Comparison of ENCODE assay signal across 8 cellular contexts in genomic region chr2:246489-247145, GRCh38. TPM values are rescaled to one million over a fixed set of nuclear protein-coding genes. Genes with fewer than 3 reads are reported as not detected.
DNase-seq lines count a peak whose midpoint lies in the region; ATAC-seq and TF ChIP-seq lines count a peak whose summit lies in the region.

No MANE protein-coding gene starts in this region.

- no peaks in the 10 kb centered on the region for H3K9me3 Mint-ChIP-seq in endothelial cell (ENCODE audit: unreplicated experiment)

- POLR2A ChIA-PET in A673 (lab: Charles Lee; ENCODE audit: low non-redundant PET) = no interaction called here
- POLR2A ChIA-PET in Panc1 (lab: Charles Lee) = no interaction called here

- H3K27ac Mint-ChIP-seq in endothelial cell (ENCODE audit: unreplicated experiment) = no peak overlapping the region

- no peak overlapping the region for H3K27ac ChIP-seq in A673 (ENCODE audit: low read depth, low read length, poor library complexity, severe bottlenecking)
- no peak overlapping the region for H3K27ac ChIP-seq in Panc1 (ENCODE audit: low read length)
- H3K27ac ChIP-seq in neural cell (ENCODE audit: low read length) = no peak overlapping the region

- H3K4me1 ChIP-seq in A673 (ENCODE audit: insufficient read depth, low read length, poor library complexity, severe bottlenecking) = no peaks in the 10 kb centered on the region
- H3K4me1 ChIP-seq in Panc1 (ENCODE audit: control insufficient read depth, insufficient read depth, low read length) = no peaks in the 10 kb centered on the region

- H3K4me2 ChIP-seq in neural cell (ENCODE audit: low read length) = no peak overlapping the region

- H3F3A ChIP-seq in neural cell (ENCODE audit: insufficient read depth, low read length, poor library complexity, severe bottlenecking) = no peaks in the 10 kb centered on the region

- TF ChIP-seq CTCF in A673 (conservative IDR thresholded peaks at IDR 0.05; ENCODE audit: low read depth, low read length) = peak; percentile 71
- TF ChIP-seq CTCF in Panc1 (IDR thresholded peaks at IDR 0.05) = peak; percentile 74
- peak; percentile 82 for TF ChIP-seq CTCF in endothelial cell (IDR thresholded peaks at IDR 0.05; ENCODE audit: unreplicated experiment)
- TF ChIP-seq CTCF in neural cell (IDR thresholded peaks at IDR 0.05; ENCODE audit: poor library complexity, severe bottlenecking) = peak; percentile 35

- H3K9me3 ChIP-seq in A673 (ENCODE audit: low read depth, low read length, poor library complexity, severe bottlenecking) (no peaks in the 10 kb centered on the region), Panc1 (ENCODE audit: control insufficient read depth, insufficient read depth, low read depth, low read length) (0 out of 2 replicates have a peak, but pooled peaks cover 6% of the 10 kb centered on the region), neural cell (ENCODE audit: low read length) (peaks cover 7% of the 10 kb centered on the region)

- TF ChIP-seq RAD21 in neural cell (conservative IDR thresholded peaks at IDR 0.05) = peak; percentile 22

- peaks cover 11% of the 10 kb centered on the region for H3K36me3 Mint-ChIP-seq in endothelial cell (ENCODE audit: low read depth, unreplicated experiment)

- no peak overlapping the region for H3K9ac ChIP-seq in neural cell (ENCODE audit: low read length)

- no peak overlapping the region for H2AFZ ChIP-seq in neural cell (ENCODE audit: low read depth, low read length)

- H3K36me3 ChIP-seq in A673 (ENCODE audit: insufficient read depth, low read length, poor library complexity, severe bottlenecking) = no peaks in the 10 kb centered on the region
- no peaks in the 10 kb centered on the region for H3K36me3 ChIP-seq in Panc1 (ENCODE audit: control insufficient read depth, insufficient read depth, low read length)
- H3K36me3 ChIP-seq in neural cell (ENCODE audit: insufficient read depth, low read length) = peaks cover 19% of the 10 kb centered on the region

- intact Hi-C loops in A673 (cut with micrococcal nuclease; ENCODE audit: unreplicated experiment) = loop anchor here (1.0 to 5.0 kb wide), 2 partner anchors 46 to 391 kb away; no protein-coding TSS in a partner anchor
- intact Hi-C loops in Panc1 (cut with micrococcal nuclease; ENCODE audit: unreplicated experiment) = loop anchor here (5.0 kb wide), 1 partner anchor 46 kb away; no protein-coding TSS in a partner anchor

- H3K27me3 ChIP-seq in A673 (replicated peaks; ENCODE audit: insufficient read depth, low read depth, low read length, poor library complexity) (no peaks in the 10 kb centered on the region), Panc1 (ENCODE audit: control insufficient read depth, insufficient read depth, low read length) (no peaks in the 10 kb centered on the region), neural cell (ENCODE audit: insufficient read depth, low read depth, low read length) (no peaks in the 10 kb centered on the region)

- TF ChIP-seq EP300 in neural cell (conservative IDR thresholded peaks at IDR 0.05; ENCODE audit: poor library complexity, severe bottlenecking) = no peak

- ATAC-seq in Panc1 = peak; percentile 74; the same call in 1 of the 2 replicates
- ATAC-seq in GM19023 (IDR thresholded peaks at IDR 0.05; ENCODE audit: unreplicated experiment) = no peak

- no peaks in the 10 kb centered on the region for H3K4me1 Mint-ChIP-seq in endothelial cell (ENCODE audit: unreplicated experiment)

- peak; percentile 77 for DNase-seq in A673 (ENCODE audit: low spot score)
- peak; percentile 42 for DNase-seq in ELF-1 (ENCODE audit: low read depth, low spot score)
- DNase-seq in HS-27A (ENCODE audit: low read depth) = peak; percentile 31
- DNase-seq in Panc1 (ENCODE audit: low read depth, low spot score) = peak; percentile 7
- peak; percentile 54 for DNase-seq in endothelial cell (ENCODE audit: low spot score)
- no peak for DNase-seq in mesenteric fat pad (ENCODE audit: low spot score)

- in situ Hi-C loops in Panc1 (cut with HindIII; ENCODE audit: low pct_unique_long_range_greater_than_20kb, low sequenced_read_pairs) = no loop called here

- H3K4me3 Mint-ChIP-seq in endothelial cell (ENCODE audit: unreplicated experiment) = no peak overlapping the region

- no TSS peak for BruUV-seq in A673 (replicated peaks; lab: Mats Ljungman, UMichigan)
- no TSS peak for BruUV-seq in Panc1 (replicated peaks; lab: Mats Ljungman, UMichigan)

- H3K27me3 Mint-ChIP-seq in endothelial cell (ENCODE audit: unreplicated experiment) = no peaks in the 10 kb centered on the region

- H4K20me1 ChIP-seq in neural cell (ENCODE audit: insufficient read depth) = no peaks in the 10 kb centered on the region

- H3K79me2 ChIP-seq in neural cell (replicated peaks; ENCODE audit: insufficient read depth, low read length) = no peaks in the 10 kb centered on the region

- CTCF ChIA-PET in A673 (lab: Charles Lee) (no interaction called here), Panc1 (lab: Charles Lee) (no interaction called here)

- H3K9me2 ChIP-seq in neural cell (ENCODE audit: insufficient read depth, low read length) = no peaks in the 10 kb centered on the region

- H3K4me3 ChIP-seq in A673 (ENCODE audit: low read depth, low read length, poor library complexity, severe bottlenecking) (no peak overlapping the region), Panc1 (ENCODE audit: low read depth in 2 of 2, low read length in 2 of 2) (no peak overlapping the region), neural cell (ENCODE audit: low read length) (no peak overlapping the region)

TF ChIP-seq in neural cell, 6 proteins besides CTCF, POLR2A, EP300 and RAD21:
- TF ChIP-seq SMC3 (conservative IDR thresholded peaks at IDR 0.05; ENCODE audit: poor library complexity) (peak; percentile 41), POLR2AphosphoS5 (IDR thresholded peaks at IDR 0.05) (no peak)
TF ChIP-seq in neural cell: peak in this region for 1.

RNA-seq across cellular contexts. Expression of gene SH3YL1, which starts 17.2 kb away (rescaled TPM):
- total RNA-seq in A673 (2021) (33.0 and 40.8 TPM in 2 replicates), Panc1 (2021; ENCODE audit: unreplicated experiment) (28.4 TPM), endothelial cell (ENCODE audit: unreplicated experiment) (35.8 TPM), mesenteric fat pad (16.7 TPM)
- 13.8 TPM for polyA plus RNA-seq in Panc1 (2012; ENCODE audit: insufficient read length)
- polyA plus RNA-seq in neural cell = 68.6 and 70.6 TPM in 2 replicates
- polyA minus RNA-seq in neural cell = 64.3 and 74.3 TPM in 2 replicates

RNA-seq across cellular contexts. Expression of gene ACP1, which starts 18.1 kb away (rescaled TPM):
- total RNA-seq in A673 (2021) (150 and 161 TPM in 2 replicates), Panc1 (2021; ENCODE audit: unreplicated experiment) (90.9 TPM), endothelial cell (ENCODE audit: unreplicated experiment) (104 TPM), mesenteric fat pad (51.3 TPM)
- polyA plus RNA-seq in Panc1 (2012; ENCODE audit: insufficient read length) = 95.1 TPM
- 254 and 263 TPM in 2 replicates for polyA plus RNA-seq in neural cell
- 149 and 150 TPM in 2 replicates for polyA minus RNA-seq in neural cell

RNA-seq across cellular contexts. Expression of gene ALKAL2, which starts 41.3 kb away (rescaled TPM):
- not detected in 2 replicates for total RNA-seq in A673 (2021)
- not detected for total RNA-seq in Panc1 (2021; ENCODE audit: unreplicated experiment)
- not detected for polyA plus RNA-seq in Panc1 (2012; ENCODE audit: insufficient read length)
- 3.2 TPM for total RNA-seq in endothelial cell (ENCODE audit: unreplicated experiment)
- polyA plus RNA-seq in neural cell = not detected in 2 replicates
- polyA minus RNA-seq in neural cell = not detected in 2 replicates
- total RNA-seq in mesenteric fat pad = 5.7 TPM
